ENCODE assay signal across 9 cellular contexts in genomic region chr11:93528757-93529639, GRCh38. TPM values are rescaled to one million over a fixed set of nuclear protein-coding genes. Genes with fewer than 3 reads are reported as not detected.
A peak's percentile ranks its signal among the peaks of the same experiment; 100 is the strongest.
DNase-seq lines count a peak whose midpoint lies in the region; ATAC-seq lines count a peak whose summit lies in the region.
"Had no signal": no experiment of that assay in that cellular context is flagged by ENCODE, and none has a peak within 500 bp of the region (broad histone marks: within the 10 kb centered on the region; RNA-seq: fewer than 3 reads in every experiment).

No MANE protein-coding gene starts in this region.

- H3K36me3 ChIP-seq in MG63, result no peaks in the 10 kb centered on the region

- peak; percentile 28 for DNase-seq in KBM-7
- peak; percentile 73 for DNase-seq in SK-N-DZ (ENCODE audit: low spot score)
- no peak for DNase-seq in left ventricle myocardium superior
- no peak for DNase-seq in DMS114 treated with DMSO at 0.1 percent for 48 hours (lab: John Stamatoyannopoulos, UW; ENCODE audit: unreplicated experiment)
- no peak for DNase-seq in MG63
- no peak for DNase-seq in stimulated activated CD4-positive, alpha-beta T cell treated with anti-CD3 and anti-CD28 coated beads, Interleukin-4, amount 100 ng/mL, for 1 hour
- DNase-seq: stimulated activated CD4-positive, alpha-beta T cell treated with anti-CD3 and anti-CD28 coated beads, Interleukin-2, amount 100 ng/mL, for 24 hours had no signal

- peak; percentile 69 for ATAC-seq in left ventricle myocardium superior
- no peak for ATAC-seq in GM18907 (IDR thresholded peaks at IDR 0.05; ENCODE audit: unreplicated experiment)

- in situ Hi-C loops in KBM-7 (cut with MboI; ENCODE audit: low pct_unique_long_range_greater_than_20kb, low sequenced_read_pairs), result no loop called here

- H3K9me3 ChIP-seq in MG63, result no peaks in the 10 kb centered on the region

- peak overlapping the region in 18 of 21 experiments; percentile 43 to 87 (median 72) for H3K27ac ChIP-seq in skin epidermis

- no peaks in the 10 kb centered on the region for H3K27me3 ChIP-seq in MG63

- H3K4me3 ChIP-seq in skin epidermis, result no peak overlapping the region
- no peak overlapping the region for H3K4me3 ChIP-seq in MG63

- intact Hi-C loops in left ventricle myocardium superior (cut with micrococcal nuclease), result no loop called here

RNA-seq across cellular contexts. Expression of gene SMCO4, which starts 14.2 kb away (rescaled TPM):
- 37.0 and 40.2 TPM in 2 replicates for polyA plus RNA-seq in SK-N-DZ (2014; cell fraction: cytosol; rRNA removed)
- 9.9 and 11.0 TPM in 2 replicates for polyA plus RNA-seq in SK-N-DZ (2014; cell fraction: nucleus; rRNA removed)
- total RNA-seq in left ventricle myocardium superior, result 50.7 TPM
- 11.4 and 20.5 TPM in 2 replicates for total RNA-seq in MG63 (2014; rRNA removed; shearing (Covaris generic); ENCODE audit: low replicate concordance)

Comparison
In these comparisons a context has a peak if more than half of its experiments do, and no peak if none do; other contexts are left out.
1. DNase-seq: peak in KBM-7 (single experiment) and SK-N-DZ (single experiment); none in left ventricle myocardium superior (single experiment), DMS114 treated with DMSO at 0.1 percent for 48 hours (single experiment), MG63 (single experiment) and stimulated activated CD4-positive, alpha-beta T cell treated with anti-CD3 and anti-CD28 coated beads, Interleukin-4, amount 100 ng/mL, for 1 hour (single experiment).